ENCODE assay signal across 11 cellular contexts in the genomic region with DNA sequence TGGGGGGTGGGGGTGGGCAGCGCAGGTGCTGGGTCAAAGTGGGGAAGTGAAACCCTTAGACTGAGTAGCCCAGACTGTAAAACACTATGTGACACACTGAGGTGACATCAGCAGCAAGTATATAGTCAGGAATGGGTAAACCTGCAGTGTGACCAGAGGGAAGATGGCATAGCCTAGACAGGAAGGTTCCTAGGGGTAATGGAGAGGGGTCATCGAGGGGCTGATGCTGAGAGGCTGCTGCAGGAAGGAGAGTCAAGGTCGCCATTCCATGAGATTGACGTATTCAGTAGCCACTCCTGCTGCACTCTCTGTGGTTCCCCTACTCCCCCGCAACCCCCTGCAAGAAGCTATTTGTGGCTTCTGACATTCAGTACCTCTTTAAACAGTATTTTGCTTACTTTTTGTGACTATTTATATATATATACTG.
DNase-seq lines count a peak whose midpoint lies in the region; ATAC-seq lines count a peak whose summit lies in the region.
"Had no signal": no experiment of that assay in that cellular context is flagged by ENCODE, and none has a peak within 500 bp of the region (broad histone marks: within the 10 kb centered on the region; RNA-seq: fewer than 3 reads in every experiment).

No MANE protein-coding gene starts in this region.

- no peak overlapping the region for H3K27ac Mint-ChIP-seq in memory B cell

- H3K27me3 Mint-ChIP-seq in memory B cell, result no peaks in the 10 kb centered on the region

- no peaks in the 10 kb centered on the region for H3K9me3 Mint-ChIP-seq in memory B cell

- peaks cover 2% of the 10 kb centered on the region for H3K4me1 Mint-ChIP-seq in memory B cell

- H3K4me3 Mint-ChIP-seq in memory B cell, result no peak overlapping the region

- DNase-seq in memory B cell (ENCODE audit: low spot score in 2 of 2), result no peak
- DNase-seq in activated CD4-positive, CD25-positive, alpha-beta regulatory T cell (lab: John Stamatoyannopoulos, UW), result no peak
- no peak for DNase-seq in NCI-H526 (lab: John Stamatoyannopoulos, UW)
- no peak for DNase-seq in left ventricle myocardium superior
- DNase-seq: activated CD8-positive, alpha-beta memory T cell treated with anti-CD3 and anti-CD28 coated beads, Interleukin-2, amount 50 U/mL, for 48 hours; NCI-H1092 treated with DMSO at 0.1 percent for 48 hours; right cardiac atrium; tibial artery had no signal

- no peaks in the 10 kb centered on the region for H3K36me3 Mint-ChIP-seq in memory B cell

- peak; percentile 97 for ATAC-seq in GM18909 (IDR thresholded peaks at IDR 0.05; ENCODE audit: poor library complexity, unreplicated experiment)
- peak; percentile 99 for ATAC-seq in GM21723 (IDR thresholded peaks at IDR 0.05; ENCODE audit: unreplicated experiment)
- ATAC-seq in HG03139 (IDR thresholded peaks at IDR 0.05; ENCODE audit: unreplicated experiment), result peak; percentile 94
- peak; percentile 26 for ATAC-seq in memory B cell (ENCODE audit: low read depth)
- ATAC-seq in left ventricle myocardium superior, result no peak
- ATAC-seq: right cardiac atrium had no signal

- intact Hi-C loops in left ventricle myocardium superior (cut with micrococcal nuclease), result no loop called here
